In the genomic region with DNA sequence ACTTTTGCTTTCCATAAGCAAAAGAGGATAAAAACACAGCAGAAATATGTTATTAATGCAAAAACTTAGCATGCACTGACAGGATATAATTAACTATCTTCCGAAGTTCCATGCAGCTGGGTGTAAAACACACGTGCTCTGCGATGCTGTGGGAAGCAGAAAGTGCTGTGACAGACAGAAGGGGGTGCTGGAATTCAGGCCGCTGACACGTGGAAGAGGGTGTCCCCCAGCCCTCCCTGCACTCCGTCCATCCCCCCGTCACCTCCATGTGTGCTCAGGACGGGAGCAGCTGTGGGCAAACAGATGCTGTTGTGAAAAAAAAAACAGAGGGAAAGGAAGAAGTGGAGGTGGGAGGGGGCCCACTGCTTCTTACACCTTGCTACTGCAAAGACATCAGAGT, we compare ENCODE assay signal across 2 cellular contexts.
A peak's percentile ranks its signal among the peaks of the same experiment; 100 is the strongest.
TF ChIP-seq lines count a peak whose summit lies in the region.

No MANE protein-coding gene starts in this region.

TF ChIP-seq in HepG2, 621 proteins besides CTCF, POLR2A, EP300 and RAD21:
- TF ChIP-seq, protein P1, sequence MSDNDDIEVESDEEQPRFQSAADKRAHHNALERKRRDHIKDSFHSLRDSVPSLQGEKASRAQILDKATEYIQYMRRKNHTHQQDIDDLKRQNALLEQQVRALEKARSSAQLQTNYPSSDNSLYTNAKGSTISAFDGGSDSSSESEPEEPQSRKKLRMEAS (IDR thresholded peaks at IDR 0.05), result peak; percentile 55; the same call in 1 of the 2 replicates
- TF ChIP-seq ZNF850 (CRISPR knock-in tag; conservative IDR thresholded peaks at IDR 0.05), result no peak
- peak; percentile 53 for TF ChIP-seq STAG1 (CRISPR knock-in tag; IDR thresholded peaks at IDR 0.05)
- no peak for TF ChIP-seq CBX1 (IDR thresholded peaks at IDR 0.05; ENCODE audit: low read depth)
- peak; percentile 42; the same call in 1 of the 2 replicates for TF ChIP-seq ZNF687 (CRISPR knock-in tag; IDR thresholded peaks at IDR 0.05)
- no peak for TF ChIP-seq MYPOP (CRISPR knock-in tag; IDR thresholded peaks at IDR 0.05)
- TF ChIP-seq PATZ1 (CRISPR knock-in tag; IDR thresholded peaks at IDR 0.05), result peak; percentile 70
- TF ChIP-seq MAZ (IDR thresholded peaks at IDR 0.05; ENCODE audit: borderline replicate concordance, low read depth, low read length), result no peak
- 0 out of 2 replicates have a peak, but pooled peaks have one; percentile 7 for TF ChIP-seq MAZ (CRISPR knock-in tag; IDR thresholded peaks at IDR 0.05; ENCODE audit: low read depth)
- peak; percentile 28; the same call in 1 of the 2 replicates for TF ChIP-seq MYC (CRISPR knock-in tag; IDR thresholded peaks at IDR 0.05; ENCODE audit: borderline replicate concordance)
- TF ChIP-seq GATAD2A (CRISPR knock-in tag; IDR thresholded peaks at IDR 0.05), result peak; percentile 35; the same call in 1 of the 2 replicates

TF ChIP-seq in H1, 55 proteins besides CTCF, POLR2A, EP300 and RAD21:
- no peak for TF ChIP-seq RNF2 (IDR thresholded peaks at IDR 0.05; ENCODE audit: borderline replicate concordance, low read depth, low read length, missing control alignments, poor library complexity, severe bottlenecking)
- TF ChIP-seq, protein P1 (IDR thresholded peaks at IDR 0.05), result peak; percentile 52; the same call in 1 of the 2 replicates
